Comparison of ENCODE assay signal across 4 cellular contexts in the genomic region with DNA sequence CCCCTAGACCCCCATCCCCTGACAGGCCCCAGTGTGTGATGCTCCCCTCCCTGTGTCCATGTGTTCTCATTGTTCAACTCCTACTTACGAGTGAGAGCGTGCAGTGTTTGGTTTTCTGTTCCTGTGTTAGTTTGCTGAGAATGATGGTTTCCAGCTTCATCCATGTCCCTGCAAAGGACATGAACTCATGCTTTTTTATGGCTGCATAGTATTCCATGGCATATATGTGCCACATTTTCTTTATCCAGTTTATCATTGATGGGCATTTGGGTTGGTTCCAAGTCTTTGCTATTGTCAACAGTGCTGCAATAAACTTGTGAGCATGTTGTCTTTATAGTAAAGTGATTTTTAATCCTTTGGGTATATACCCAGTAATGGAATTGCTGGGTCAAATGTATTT. TPM values are rescaled to one million over a fixed set of nuclear protein-coding genes. Genes with fewer than 3 reads are reported as not detected.
"Had no signal": no experiment of that assay in that cellular context is flagged by ENCODE, and none has a peak within 500 bp of the region (broad histone marks: within the 10 kb centered on the region; RNA-seq: fewer than 3 reads in every experiment).

No MANE protein-coding gene starts in this region.

RNA-seq across cellular contexts. Expression of gene TMEM178B, which starts 42.8 kb away (rescaled TPM):
- total RNA-seq: naive thymus-derived CD8-positive, alpha-beta T cell; natural killer cell; pulmonary artery endothelial cell had no signal
- polyA plus RNA-seq: smooth muscle cell had no signal
